ENCODE assay signal across 8 cellular contexts in genomic region chr19:46634045-46634655, GRCh38. TPM values are rescaled to one million over a fixed set of nuclear protein-coding genes. Genes with fewer than 3 reads are reported as not detected.
DNase-seq lines count a peak whose midpoint lies in the region; ATAC-seq and TF ChIP-seq lines count a peak whose summit lies in the region.

No MANE protein-coding gene starts in this region.

- TF ChIP-seq CTCF in GM12865 (IDR thresholded peaks at IDR 0.05; ENCODE audit: insufficient read depth, low read depth, low read length, missing control alignments) (no peak), OCI-LY3 (IDR thresholded peaks at IDR 0.05; ENCODE audit: low read depth, low read length) (no peak), fibroblast of lung (conservative IDR thresholded peaks at IDR 0.05 in 1 of 2, IDR thresholded peaks at IDR 0.05 in 1 of 2; ENCODE audit: low read depth in 1 of 2, low read length in 2 of 2) (no peak)

- H3K27me3 ChIP-seq in OCI-LY3 (ENCODE audit: low read depth, low read length): 0 out of 2 replicates have a peak, but pooled peaks cover 3% of the 10 kb centered on the region
- H3K27me3 ChIP-seq in fibroblast of lung (ENCODE audit: control insufficient read depth, insufficient read depth, low read length): peaks cover 2% of the 10 kb centered on the region

- H3K4me2 ChIP-seq in OCI-LY3 (ENCODE audit: low read length): peak overlapping the region; percentile 45
- no peak overlapping the region for H3K4me2 ChIP-seq in fibroblast of lung (ENCODE audit: extremely low read depth, insufficient read depth, low read length)

- H3K27ac ChIP-seq in OCI-LY3 (ENCODE audit: low read length) (no peak overlapping the region), fibroblast of lung (ENCODE audit: insufficient read depth, low read length) (no peak overlapping the region)

- H2AFZ ChIP-seq in OCI-LY3 (ENCODE audit: low read depth, low read length): no peak overlapping the region
- no peak overlapping the region for H2AFZ ChIP-seq in fibroblast of lung (ENCODE audit: low read length)

- peaks cover 27% of the 10 kb centered on the region for H3K4me1 ChIP-seq in OCI-LY3 (ENCODE audit: low read length)
- peaks cover 17% of the 10 kb centered on the region for H3K4me1 ChIP-seq in fibroblast of lung (ENCODE audit: control insufficient read depth, extremely low read depth, insufficient read depth, low read length)

- no peaks in the 10 kb centered on the region for H3K9me3 ChIP-seq in OCI-LY3 (ENCODE audit: insufficient read depth, low read length)
- H3K9me3 ChIP-seq in fibroblast of lung (ENCODE audit: control insufficient read depth, insufficient read depth, low read depth, low read length): no peaks in the 10 kb centered on the region

- no peaks in the 10 kb centered on the region for H3K36me3 Mint-ChIP-seq in activated T-cell treated with anti-CD3 and anti-CD28 coated beads, Interleukin-2, amount 50 U/mL, for 72 hours (ENCODE audit: insufficient read depth in 2 of 2)
- H3K36me3 Mint-ChIP-seq in natural killer cell treated with Interleukin-12 subunit alpha and Interleukin-12 subunit beta and Interleukin-15 and Interleukin-18, amount 100 ng/mL, for 72 hours: no peaks in the 10 kb centered on the region

- peak overlapping the region; percentile 76 to 80 for H3K4me3 Mint-ChIP-seq in activated T-cell treated with anti-CD3 and anti-CD28 coated beads, Interleukin-2, amount 50 U/mL, for 72 hours
- H3K4me3 Mint-ChIP-seq in natural killer cell treated with Interleukin-12 subunit alpha and Interleukin-12 subunit beta and Interleukin-15 and Interleukin-18, amount 100 ng/mL, for 72 hours: peak overlapping the region; percentile 41

- no peaks in the 10 kb centered on the region for H3K9me3 Mint-ChIP-seq in activated T-cell treated with anti-CD3 and anti-CD28 coated beads, Interleukin-2, amount 50 U/mL, for 72 hours
- H3K9me3 Mint-ChIP-seq in natural killer cell treated with Interleukin-12 subunit alpha and Interleukin-12 subunit beta and Interleukin-15 and Interleukin-18, amount 100 ng/mL, for 72 hours: no peaks in the 10 kb centered on the region

- peaks cover 12% of the 10 kb centered on the region for H3K4me1 Mint-ChIP-seq in activated T-cell treated with anti-CD3 and anti-CD28 coated beads, Interleukin-2, amount 50 U/mL, for 72 hours (ENCODE audit: low read depth)
- H3K4me1 Mint-ChIP-seq in natural killer cell treated with Interleukin-12 subunit alpha and Interleukin-12 subunit beta and Interleukin-15 and Interleukin-18, amount 100 ng/mL, for 72 hours (ENCODE audit: low read depth in 2 of 2): peaks cover 10 to 17% of the 10 kb centered on the region in 2 donors

- ATAC-seq in HG03439 (IDR thresholded peaks at IDR 0.05; ENCODE audit: unreplicated experiment) (peak; percentile 56), GM19397 (IDR thresholded peaks at IDR 0.05; ENCODE audit: unreplicated experiment) (no peak)
- peak; percentile 54 to 58 for ATAC-seq in activated T-cell treated with anti-CD3 and anti-CD28 coated beads, Interleukin-2, amount 50 U/mL, for 72 hours (replicated peaks in 1 of 2)
- ATAC-seq in natural killer cell treated with Interleukin-12 subunit alpha and Interleukin-12 subunit beta and Interleukin-15 and Interleukin-18, amount 100 ng/mL, for 72 hours: peak; percentile 77 to 88

- H3K79me2 ChIP-seq in OCI-LY3 (ENCODE audit: low read length) (no peaks in the 10 kb centered on the region), fibroblast of lung (ENCODE audit: control insufficient read depth, insufficient read depth, low read length) (no peaks in the 10 kb centered on the region)

- no peaks in the 10 kb centered on the region for H3K27me3 Mint-ChIP-seq in activated T-cell treated with anti-CD3 and anti-CD28 coated beads, Interleukin-2, amount 50 U/mL, for 72 hours (ENCODE audit: low read depth)
- H3K27me3 Mint-ChIP-seq in natural killer cell treated with Interleukin-12 subunit alpha and Interleukin-12 subunit beta and Interleukin-15 and Interleukin-18, amount 100 ng/mL, for 72 hours: peaks cover 13 to 17% of the 10 kb centered on the region in 2 donors

- no peak overlapping the region for H3K9ac ChIP-seq in OCI-LY3 (ENCODE audit: low read length)
- H3K9ac ChIP-seq in fibroblast of lung (ENCODE audit: insufficient read depth, low read length): no peak overlapping the region

- peak; percentile 96 for DNase-seq in GM12865 (ENCODE audit: low read depth)
- peak; percentile 99 for DNase-seq in activated T-cell treated with anti-CD3 and anti-CD28 coated beads, Interleukin-2, amount 50 U/mL, for 72 hours
- DNase-seq in fibroblast of lung (ENCODE audit: low read depth in 2 of 2): peak; percentile 62 to 73
- DNase-seq in natural killer cell treated with Interleukin-12 subunit alpha and Interleukin-12 subunit beta and Interleukin-15 and Interleukin-18, amount 100 ng/mL, for 72 hours (ENCODE audit: low spot score): peak; percentile 87
- peak; percentile 97 to 99 (median 98) for DNase-seq in stimulated activated naive CD4-positive, alpha-beta T cell (lab: John Stamatoyannopoulos, UW)

- no peaks in the 10 kb centered on the region for H3K36me3 ChIP-seq in OCI-LY3 (replicated peaks; ENCODE audit: low read depth, low read length)
- H3K36me3 ChIP-seq in fibroblast of lung (ENCODE audit: control insufficient read depth, insufficient read depth, low read length): no peaks in the 10 kb centered on the region

- no peak overlapping the region for H3K27ac Mint-ChIP-seq in activated T-cell treated with anti-CD3 and anti-CD28 coated beads, Interleukin-2, amount 50 U/mL, for 72 hours
- no peak overlapping the region for H3K27ac Mint-ChIP-seq in natural killer cell treated with Interleukin-12 subunit alpha and Interleukin-12 subunit beta and Interleukin-15 and Interleukin-18, amount 100 ng/mL, for 72 hours

- peak overlapping the region; percentile 37 for H3K4me3 ChIP-seq in GM12865 (ENCODE audit: low read depth, low read length)
- H3K4me3 ChIP-seq in OCI-LY3 (ENCODE audit: low read length): peak overlapping the region; percentile 54
- H3K4me3 ChIP-seq in fibroblast of lung (replicated peaks in 1 of 4; ENCODE audit: control extremely low read depth in 1 of 4, insufficient read depth in 1 of 4, low read depth in 3 of 4, low read length in 4 of 4): peak overlapping the region in 1 of 4 experiments; percentile 32

- no peaks in the 10 kb centered on the region for H4K20me1 ChIP-seq in OCI-LY3 (ENCODE audit: insufficient read depth, low read length)
- H4K20me1 ChIP-seq in fibroblast of lung (ENCODE audit: control insufficient read depth, extremely low read depth, insufficient read depth, low read length): no peaks in the 10 kb centered on the region

RNA-seq across cellular contexts. Expression of gene GNG8, which starts 1.9 kb away (rescaled TPM):
- 10 to 100 TPM; 24.8 to 29.5 TPM for total RNA-seq in activated T-cell treated with anti-CD3 and anti-CD28 coated beads, Interleukin-2, amount 50 U/mL, for 72 hours
- not detected in 2 replicates for total RNA-seq in fibroblast of lung
- polyA plus RNA-seq in fibroblast of lung: not detected in 2 replicates
- not detected in 2 replicates for polyA plus RNA-seq in fibroblast of lung (2012)
- not detected in 2 replicates for polyA minus RNA-seq in fibroblast of lung (ENCODE audit: low replicate concordance)
- 1 to 10 TPM in 1 of 2 donors, not detected in 1; 3.0 TPM for total RNA-seq in natural killer cell treated with Interleukin-12 subunit alpha and Interleukin-12 subunit beta and Interleukin-15 and Interleukin-18, amount 100 ng/mL, for 72 hours

RNA-seq across cellular contexts. Expression of gene PTGIR, which starts 9.3 kb away (rescaled TPM):
- total RNA-seq in activated T-cell treated with anti-CD3 and anti-CD28 coated beads, Interleukin-2, amount 50 U/mL, for 72 hours: 10 to 100 TPM; 32.4 to 47.1 TPM
- total RNA-seq in fibroblast of lung: 10.3 and 16.5 TPM in 2 replicates
- 8.4 and 27.8 TPM in 2 replicates for polyA plus RNA-seq in fibroblast of lung
- polyA plus RNA-seq in fibroblast of lung (2012): 16.1 and 39.3 TPM in 2 replicates
- polyA minus RNA-seq in fibroblast of lung (ENCODE audit: low replicate concordance): 7.5 and 23.6 TPM in 2 replicates
- total RNA-seq in natural killer cell treated with Interleukin-12 subunit alpha and Interleukin-12 subunit beta and Interleukin-15 and Interleukin-18, amount 100 ng/mL, for 72 hours: 1 to 10 TPM in 1 of 2 donors, under 1 TPM in 1; 0.31 to 1.7 TPM

RNA-seq across cellular contexts. Expression of gene DACT3, which starts 26.8 kb away (rescaled TPM):
- total RNA-seq in activated T-cell treated with anti-CD3 and anti-CD28 coated beads, Interleukin-2, amount 50 U/mL, for 72 hours: 1 to 10 TPM; 3.4 to 7.0 TPM
- 4.1 and 5.6 TPM in 2 replicates for total RNA-seq in fibroblast of lung
- polyA plus RNA-seq in fibroblast of lung: 9.3 and 11.5 TPM in 2 replicates
- polyA plus RNA-seq in fibroblast of lung (2012): 9.4 and 12.0 TPM in 2 replicates
- 5.3 and 7.0 TPM in 2 replicates for polyA minus RNA-seq in fibroblast of lung (ENCODE audit: low replicate concordance)
- under 1 TPM in 1 of 2 donors, not detected in 1; 0.36 TPM for total RNA-seq in natural killer cell treated with Interleukin-12 subunit alpha and Interleukin-12 subunit beta and Interleukin-15 and Interleukin-18, amount 100 ng/mL, for 72 hours

RNA-seq across cellular contexts. Expression of gene CALM3, which starts 33.0 kb away (rescaled TPM):
- total RNA-seq in activated T-cell treated with anti-CD3 and anti-CD28 coated beads, Interleukin-2, amount 50 U/mL, for 72 hours: 100 to 1,000 TPM; 292 to 300 TPM
- total RNA-seq in fibroblast of lung: 92.5 and 160 TPM in 2 replicates
- polyA plus RNA-seq in fibroblast of lung: 901 and 1,408 TPM in 2 replicates
- polyA plus RNA-seq in fibroblast of lung (2012): 511 and 655 TPM in 2 replicates
- polyA minus RNA-seq in fibroblast of lung (ENCODE audit: low replicate concordance): 254 and 316 TPM in 2 replicates
- total RNA-seq in natural killer cell treated with Interleukin-12 subunit alpha and Interleukin-12 subunit beta and Interleukin-15 and Interleukin-18, amount 100 ng/mL, for 72 hours: 100 to 1,000 TPM; 305 to 309 TPM

Comparison
In these comparisons a context has a peak if more than half of its experiments do, and no peak if none do; other contexts are left out.
1. RNA of gene GNG8, which starts 1.9 kb away (total RNA-seq): 24.8 to 29.5 TPM in activated T-cell treated with anti-CD3 and anti-CD28 coated beads, Interleukin-2, amount 50 U/mL, for 72 hours; 3.0 TPM in natural killer cell treated with Interleukin-12 subunit alpha and Interleukin-12 subunit beta and Interleukin-15 and Interleukin-18, amount 100 ng/mL, for 72 hours and not detected in fibroblast of lung; every median in the first group is over 4 times any median in the second.
2. Peak in every context shown above with its lines, with median percentiles within 50 percentile points of each other: DNase-seq.